21 cellular contexts compared by ENCODE assay signal in the genomic region with DNA sequence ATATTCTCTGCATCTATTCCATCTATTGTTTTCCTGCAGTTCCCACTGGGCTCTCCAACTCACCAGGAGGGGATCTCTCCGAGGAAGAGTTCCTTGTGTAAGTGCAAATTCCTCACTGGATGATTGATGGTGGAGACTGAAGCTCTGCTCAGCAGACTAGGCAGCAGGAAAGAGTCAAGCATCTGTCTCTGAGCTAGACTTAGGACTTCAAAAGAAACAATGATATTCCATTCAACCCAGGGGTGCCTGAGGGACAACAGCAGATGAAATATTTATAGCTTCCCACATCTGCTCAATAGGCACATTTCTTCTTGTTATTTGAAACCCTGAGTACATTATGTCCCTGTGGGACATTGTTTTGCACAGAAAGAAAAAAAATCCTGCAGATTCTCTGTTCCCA. TPM values are rescaled to one million over a fixed set of nuclear protein-coding genes. Genes with fewer than 3 reads are reported as not detected.
DNase-seq lines count a peak whose midpoint lies in the region; ATAC-seq and TF ChIP-seq lines count a peak whose summit lies in the region.
"Had no signal": no experiment of that assay in that cellular context is flagged by ENCODE, and none has a peak within 500 bp of the region (broad histone marks: within the 10 kb centered on the region; RNA-seq: fewer than 3 reads in every experiment).

A gene (minus strand): TSS at position 175 of the 400 bp plus-strand sequence. CDS start 6,944 bp downstream, outside the sequence.
A gene (minus strand): TSS at position 175 of the 400 bp plus-strand sequence. CDS start 35,049 bp downstream, outside the sequence.

- no peaks in the 10 kb centered on the region for H3K4me1 ChIP-seq in A673 (ENCODE audit: insufficient read depth, low read length, poor library complexity, severe bottlenecking)
- H3K4me1 ChIP-seq: tibial artery had no signal

- H3K27me3 ChIP-seq in A673 (replicated peaks; ENCODE audit: insufficient read depth, low read depth, low read length, poor library complexity) = peaks cover under 1% of the 10 kb centered on the region
- H3K27me3 ChIP-seq: tibial artery had no signal

- no peaks in the 10 kb centered on the region for H3K9me3 ChIP-seq in A673 (ENCODE audit: low read depth, low read length, poor library complexity, severe bottlenecking)
- H3K9me3 ChIP-seq: tibial artery had no signal

- peak; percentile 46 for DNase-seq in A673 (ENCODE audit: low spot score)
- peak; percentile 31 for DNase-seq in NCI-H69 (lab: John Stamatoyannopoulos, UW)
- DNase-seq in foreskin melanocyte = peak; percentile 98
- peak; percentile 26 for DNase-seq in pons (ENCODE audit: low spot score)
- no peak for DNase-seq in NCI-H1105 treated with DMSO at 0.1 percent for 48 hours (lab: John Stamatoyannopoulos, UW)
- DNase-seq in stimulated activated CD4-positive, alpha-beta T cell treated with anti-CD3 and anti-CD28 coated beads, Interleukin-4, amount 100 ng/mL, for 24 hours = no peak
- DNase-seq in HCEC 1CT = no peak
- DNase-seq: activated CD8-positive, alpha-beta T cell treated with anti-CD3 and anti-CD28 coated beads, Interleukin-2, amount 10 ng/mL, durations not matched to agents 7 days and 5 days; cerebellar nuclear complex; GDM1; naive B cell; NCI-H187 treated with DMSO at 0.1 percent for 48 hours; NCI-H524; stimulated activated CD4-positive, alpha-beta T cell treated with anti-CD3 and anti-CD28 coated beads, Interleukin-1b, Interleukin-23, amount 100 ng/mL, for 48 hours; tibial artery had no signal

- no peak within 1 kb of the TSS for H3K4me3 ChIP-seq in A673 (ENCODE audit: low read depth, low read length, poor library complexity, severe bottlenecking)
- H3K4me3 ChIP-seq: tibial artery had no signal

- H3K27ac ChIP-seq in A673 (ENCODE audit: low read depth, low read length, poor library complexity, severe bottlenecking) = no peak within 1 kb of the TSS
- H3K27ac ChIP-seq: tibial artery had no signal

- POLR2A ChIA-PET in A673 (lab: Charles Lee; ENCODE audit: low non-redundant PET) = no interaction called here

- no peaks in the 10 kb centered on the region for H3K36me3 ChIP-seq in A673 (ENCODE audit: insufficient read depth, low read length, poor library complexity, severe bottlenecking)
- H3K36me3 ChIP-seq: tibial artery had no signal

- intact Hi-C loops in A673 (cut with micrococcal nuclease; ENCODE audit: unreplicated experiment) = no loop called here

- BruUV-seq in A673 (replicated peaks; lab: Mats Ljungman, UMichigan) = no TSS peak

- TF ChIP-seq CTCF in A673 (conservative IDR thresholded peaks at IDR 0.05; ENCODE audit: low read depth, low read length) = no peak

- CTCF ChIA-PET in A673 (lab: Charles Lee) = no interaction called here

- ATAC-seq in HG02623 (IDR thresholded peaks at IDR 0.05; ENCODE audit: unreplicated experiment) = no peak
- ATAC-seq: activated CD8-positive, alpha-beta T cell treated with anti-CD3 and anti-CD28 coated beads, Interleukin-2, amount 10 ng/mL, durations not matched to agents 7 days and 5 days; activated T-helper 17 cell treated with anti-CD3 and anti-CD28 coated beads, Interleukin-2, amount 50 U/mL, for 72 hours; left lobe of liver; SK-N-SH treated with all-trans-retinoic acid at 6 μM for 48 hours had no signal

RNA-seq across cellular contexts. Expression of the first gene that starts in this region (rescaled TPM):
- total RNA-seq in A673 (2021) = not detected in 2 replicates
- total RNA-seq: activated CD8-positive, alpha-beta T cell treated with anti-CD3 and anti-CD28 coated beads, Interleukin-2, amount 10 ng/mL, durations not matched to agents 7 days and 5 days; activated T-helper 17 cell treated with anti-CD3 and anti-CD28 coated beads, Interleukin-2, amount 50 U/mL, for 72 hours; left lobe of liver; M059J; pulmonary artery endothelial cell had no signal

RNA-seq across cellular contexts. Expression of the second gene that starts in this region (rescaled TPM):
- total RNA-seq in A673 (2021) = not detected in 2 replicates
- total RNA-seq: activated CD8-positive, alpha-beta T cell treated with anti-CD3 and anti-CD28 coated beads, Interleukin-2, amount 10 ng/mL, durations not matched to agents 7 days and 5 days; activated T-helper 17 cell treated with anti-CD3 and anti-CD28 coated beads, Interleukin-2, amount 50 U/mL, for 72 hours; left lobe of liver; M059J; pulmonary artery endothelial cell had no signal

Comparison
In these comparisons a context has a peak if more than half of its experiments do, and no peak if none do; other contexts are left out.
1. Peak in DNase-seq in A673; RNA of the genes that start here not detected or under 1 TPM.
2. DNase-seq: peak in NCI-H69 (single experiment), foreskin melanocyte (single experiment) and pons (single experiment); none in NCI-H1105 treated with DMSO at 0.1 percent for 48 hours (single experiment), stimulated activated CD4-positive, alpha-beta T cell treated with anti-CD3 and anti-CD28 coated beads, Interleukin-4, amount 100 ng/mL, for 24 hours (single experiment) and HCEC 1CT (single experiment).